21 cellular contexts compared by ENCODE assay signal in genomic region chr15:61095804-61096506, GRCh38.
DNase-seq lines count a peak whose midpoint lies in the region; ATAC-seq, FAIRE-seq and TF ChIP-seq lines count a peak whose summit lies in the region.
"Had no signal": no experiment of that assay in that cellular context is flagged by ENCODE, and none has a peak within 500 bp of the region (broad histone marks: within the 10 kb centered on the region; RNA-seq: fewer than 3 reads in every experiment).

No MANE protein-coding gene starts in this region.

- no peak overlapping the region for H3K4me2 ChIP-seq in HepG2 (ENCODE audit: low read depth, low read length)
- H3K4me2 ChIP-seq in neuronal stem cell (ENCODE audit: insufficient read depth, low read length, poor library complexity, severe bottlenecking): no peak overlapping the region
- H3K4me2 ChIP-seq: GM23338 had no signal

- intact Hi-C loops in HepG2 (cut with micrococcal nuclease; ENCODE audit: unreplicated experiment): no loop called here

- no peak overlapping the region for H2BK120ac ChIP-seq in neuronal stem cell (ENCODE audit: low read depth, low read length)

- H2BK5ac ChIP-seq in neuronal stem cell (ENCODE audit: low read length): no peak overlapping the region

- CTCF ChIA-PET in HepG2 (lab: Yijun Ruan, JAX; ENCODE audit: low intra/inter-chr PET ratio, low total read pairs): no interaction called here

- FAIRE-seq in HepG2 (lab: Jason Lieb, UNC): no peak
- FAIRE-seq: A204.1, GM12892, H54 had no signal

- no peak overlapping the region for H3K23ac ChIP-seq in neuronal stem cell (ENCODE audit: low read depth, low read length, poor library complexity)

- no peak for TF ChIP-seq RAD21 in liver (IDR thresholded peaks at IDR 0.05)
- TF ChIP-seq RAD21 in HepG2 (CRISPR knock-in tag; IDR thresholded peaks at IDR 0.05): no peak

- no peak overlapping the region for H3K18ac ChIP-seq in neuronal stem cell (ENCODE audit: low read length)

- H2AFZ ChIP-seq in HepG2 (ENCODE audit: low read length) (no peak overlapping the region), neuronal stem cell (ENCODE audit: low read length) (no peak overlapping the region)
- H2AFZ ChIP-seq: GM23338 had no signal

- H3K79me1 ChIP-seq in neuronal stem cell (ENCODE audit: low read depth, low read length): no peaks in the 10 kb centered on the region

- no peak overlapping the region for H3K14ac ChIP-seq in neuronal stem cell (ENCODE audit: low read length)

- H3K4me1 ChIP-seq in liver (ENCODE audit: control insufficient read depth in 4 of 4, insufficient read depth in 4 of 4, low read length in 3 of 4) (peaks cover 7 to 21% (median 19%) of the 10 kb centered on the region in 4 donors), HepG2 (ENCODE audit: insufficient read depth, low read length) (no peaks in the 10 kb centered on the region), neuronal stem cell (ENCODE audit: control insufficient read depth in 2 of 2, insufficient read depth in 1 of 2, low read depth in 1 of 2, low read length in 2 of 2) (no peaks in the 10 kb centered on the region)

- no peaks in the 10 kb centered on the region for H4K20me1 ChIP-seq in HepG2 (ENCODE audit: insufficient read depth, low read length)

- no peaks in the 10 kb centered on the region for H3K9me3 ChIP-seq in liver (ENCODE audit: control insufficient read depth in 4 of 4, low read length in 3 of 4)
- no peaks in the 10 kb centered on the region for H3K9me3 ChIP-seq in HepG2 (ENCODE audit: low read length)
- no peaks in the 10 kb centered on the region for H3K9me3 ChIP-seq in neuronal stem cell (replicated peaks in 1 of 2; ENCODE audit: control insufficient read depth in 2 of 2, insufficient read depth in 1 of 2, low read depth in 1 of 2, low read length in 2 of 2)
- H3K9me3 ChIP-seq: BE2C had no signal

- BruUV-seq in HepG2 (replicated peaks; lab: Mats Ljungman, UMichigan): no TSS peak

- POLR2A ChIA-PET in HepG2 (lab: Yijun Ruan, JAX): no interaction called here

- TF ChIP-seq EP300 in HepG2 (IDR thresholded peaks at IDR 0.05; ENCODE audit: low read depth in 2 of 2, low read length in 2 of 2): no peak
- TF ChIP-seq EP300 in HepG2 (CRISPR knock-in tag; IDR thresholded peaks at IDR 0.05; ENCODE audit: borderline replicate concordance): no peak

- no peaks in the 10 kb centered on the region for H3K79me2 ChIP-seq in HepG2 (ENCODE audit: insufficient read depth, low read length)

- H2BK12ac ChIP-seq in neuronal stem cell (ENCODE audit: low read length): no peak overlapping the region

- H3K27ac ChIP-seq in liver (ENCODE audit: low read depth in 1 of 2, low read length in 2 of 2) (no peak overlapping the region), HepG2 (ENCODE audit: extremely low read length, insufficient read depth, low read length) (no peak overlapping the region), neuronal stem cell (replicated peaks; ENCODE audit: low read length) (no peak overlapping the region)

- DNase-seq in HepG2 (ENCODE audit: low spot score) (no peak), left lobe of liver (ENCODE audit: low spot score) (no peak), neuronal stem cell (ENCODE audit: low spot score) (no peak), T1000 (lab: John Stamatoyannopoulos, UW) (no peak), RPMI8226 (no peak)
- DNase-seq: ACHN; BE2C; C1 segment of cervical spinal cord; CD4-positive, CD25-positive, alpha-beta regulatory T cell; CD8-positive, alpha-beta memory T cell; COR-L47; DMS 273 treated with DMSO at 0.1 percent for 48 hours; DMS79; GDM1; HCEC 1CT; IMR-90 had no signal

- H3K4ac ChIP-seq in neuronal stem cell (ENCODE audit: low read length): no peak overlapping the region

- H3K27me3 ChIP-seq in liver (ENCODE audit: control insufficient read depth in 4 of 4, insufficient read depth in 4 of 4, low read length in 3 of 4) (no peaks in the 10 kb centered on the region), HepG2 (ENCODE audit: control insufficient read depth in 1 of 2, insufficient read depth in 2 of 2, low read length in 2 of 2) (peaks cover 0 to 3% of the 10 kb centered on the region in 2 experiments; a peak in 1 of 5 replicates), neuronal stem cell (ENCODE audit: control insufficient read depth in 3 of 3, insufficient read depth in 3 of 3, low read depth in 1 of 3, low read length in 3 of 3) (no peaks in the 10 kb centered on the region)
- H3K27me3 ChIP-seq: BE2C had no signal

- TF ChIP-seq CTCF in liver (IDR thresholded peaks at IDR 0.05; ENCODE audit: low read depth, low read length, missing input control): no peak
- no peak for TF ChIP-seq CTCF in HepG2 (CRISPR knock-in tag; IDR thresholded peaks at IDR 0.05)

- in situ Hi-C loops in HepG2 (cut with HindIII; ENCODE audit: extremely low pct_ligation_motif_present, low pct_unique_long_range_greater_than_20kb): no loop called here

- H4K91ac ChIP-seq in neuronal stem cell (ENCODE audit: low read depth, low read length, poor library complexity): no peak overlapping the region

- peak overlapping the region; percentile 83 for H4K8ac ChIP-seq in neuronal stem cell (ENCODE audit: low read depth, low read length)

- WGBS in liver: 89% methylated on average over 4 of the region's 4 CpGs
- 71% methylated on average over 2 of the region's 4 CpGs for WGBS in HepG2 (ENCODE audit: low lambda C conversion rate)
- WGBS in neuronal stem cell (ENCODE audit: extremely low coverage in 2 of 2, insufficient read length in 2 of 2, insufficient replicate concordance in 1 of 2), 2 donors: no CpG with 5 or more reads among the region's 4 CpGs

- no peak overlapping the region for H2AK5ac ChIP-seq in neuronal stem cell (ENCODE audit: low read depth, low read length)

- TF ChIP-seq POLR2A in HepG2 (IDR thresholded peaks at IDR 0.05; ENCODE audit: insufficient read depth in 1 of 2, low read depth in 2 of 2, low read length in 2 of 2): no peak

- H3K9ac ChIP-seq in liver (ENCODE audit: low read depth in 1 of 2, low read length in 2 of 2) (no peak overlapping the region), HepG2 (ENCODE audit: insufficient read depth, low read depth, low read length) (no peak overlapping the region), neuronal stem cell (ENCODE audit: low read depth, low read length, poor library complexity) (no peak overlapping the region)

- H3K36me3 ChIP-seq in liver (ENCODE audit: control insufficient read depth in 4 of 4, insufficient read depth in 3 of 4, low read depth in 1 of 4, low read length in 3 of 4): peaks cover 0 to 5% (median 1%) of the 10 kb centered on the region in 4 donors
- no peaks in the 10 kb centered on the region for H3K36me3 ChIP-seq in HepG2 (replicated peaks in 1 of 2; ENCODE audit: control insufficient read depth in 1 of 2, insufficient read depth in 2 of 2, low read length in 2 of 2)
- no peaks in the 10 kb centered on the region for H3K36me3 ChIP-seq in neuronal stem cell (replicated peaks in 1 of 2; ENCODE audit: control insufficient read depth in 2 of 2, insufficient read depth in 2 of 2, low read length in 2 of 2)
- H3K36me3 ChIP-seq: BE2C had no signal

- ATAC-seq in HepG2 (no peak), left lobe of liver (peak; percentile 32)
- ATAC-seq: GM23338 had no signal

- H2BK15ac ChIP-seq in neuronal stem cell (ENCODE audit: low read length): no peak overlapping the region

- H3K4me3 ChIP-seq in liver (ENCODE audit: low read depth in 1 of 3, low read length in 3 of 3) (no peak overlapping the region), HepG2 (replicated peaks in 1 of 3; ENCODE audit: insufficient read depth in 1 of 3, low read depth in 2 of 3, low read length in 3 of 3) (no peak overlapping the region), neuronal stem cell (ENCODE audit: low read length in 2 of 2) (no peak overlapping the region)
- H3K4me3 ChIP-seq: GM23338 had no signal

TF ChIP-seq in liver, 16 proteins besides CTCF, POLR2A, EP300 and RAD21 (continues in another document):
- TF ChIP-seq GABPA (IDR thresholded peaks at IDR 0.05 in 1 of 2, conservative IDR thresholded peaks at IDR 0.05 in 1 of 2): no peak
- TF ChIP-seq ZBTB33 (IDR thresholded peaks at IDR 0.05): no peak

TF ChIP-seq in HepG2, 621 proteins besides CTCF, POLR2A, EP300 and RAD21 (continues in another document):
- no peak for TF ChIP-seq THAP7 (CRISPR knock-in tag; IDR thresholded peaks at IDR 0.05)
- no peak for TF ChIP-seq TEAD3 (CRISPR knock-in tag; optimal IDR thresholded peaks at IDR 0.05; ENCODE audit: borderline replicate concordance)
- no peak for TF ChIP-seq ZSCAN25 (CRISPR knock-in tag; IDR thresholded peaks at IDR 0.05)
- no peak for TF ChIP-seq ZNF614 (CRISPR knock-in tag; IDR thresholded peaks at IDR 0.05; ENCODE audit: borderline replicate concordance)
- TF ChIP-seq GRHL1 (CRISPR knock-in tag; conservative IDR thresholded peaks at IDR 0.05): no peak
- no peak for TF ChIP-seq NFRKB (IDR thresholded peaks at IDR 0.05)
- TF ChIP-seq ZNF274 (CRISPR knock-in tag; IDR thresholded peaks at IDR 0.05): no peak
- no peak for TF ChIP-seq NR1H2 (CRISPR knock-in tag; IDR thresholded peaks at IDR 0.05; ENCODE audit: borderline replicate concordance, low read depth)
- no peak for TF ChIP-seq ZNF784 (CRISPR knock-in tag; IDR thresholded peaks at IDR 0.05; ENCODE audit: borderline replicate concordance)
